ENCODE assay signal across 8 cellular contexts in the genomic region with DNA sequence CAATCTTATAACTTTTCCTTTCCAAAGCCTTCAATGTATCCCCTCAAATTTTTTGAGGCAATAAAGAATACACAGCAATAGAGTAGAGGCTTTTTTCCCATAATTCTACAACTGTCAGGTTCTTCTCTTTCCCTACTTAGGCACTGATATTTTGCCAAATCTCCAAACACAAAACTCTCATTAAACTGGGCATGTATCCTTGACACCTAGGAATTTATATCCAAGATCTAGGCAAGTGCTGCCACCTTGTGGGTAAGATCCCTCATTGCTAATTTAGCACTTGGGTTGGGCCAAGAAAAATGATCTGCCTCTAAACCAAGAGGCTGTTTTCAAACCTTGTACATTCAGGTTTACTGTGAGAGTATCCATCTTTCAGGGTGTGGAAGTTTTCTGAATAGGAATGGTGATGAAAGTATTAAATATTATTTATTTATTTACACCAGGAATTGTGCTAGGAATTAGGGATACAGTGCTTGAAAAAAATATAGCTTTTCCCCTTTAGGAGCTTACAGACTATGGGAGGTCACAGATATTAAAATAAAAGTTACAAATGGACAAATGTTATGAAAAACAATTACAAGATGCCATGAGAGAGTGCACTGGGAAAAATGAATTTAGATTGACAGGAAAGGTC.
A peak's percentile ranks its signal among the peaks of the same experiment; 100 is the strongest.
DNase-seq lines count a peak whose midpoint lies in the region; ATAC-seq and TF ChIP-seq lines count a peak whose summit lies in the region.

No MANE protein-coding gene starts in this region.

- in situ Hi-C loops in HAP-1 (cut with MboI; ENCODE audit: low sequenced_read_pairs) = loop anchor here (10.0 kb wide), 1 partner anchor 151 kb away; no protein-coding TSS in a partner anchor

- no peaks in the 10 kb centered on the region for H3K9me3 ChIP-seq in HAP-1

- peak; percentile 90 for TF ChIP-seq CTCF in fibroblast of pulmonary artery (IDR thresholded peaks at IDR 0.05; ENCODE audit: low read length, missing control alignments)

- no peaks in the 10 kb centered on the region for H3K27me3 ChIP-seq in HAP-1 (ENCODE audit: low read depth)

- peaks cover 12% of the 10 kb centered on the region for H3K36me3 ChIP-seq in HAP-1 (replicated peaks)

- peaks cover 5% of the 10 kb centered on the region for H3K4me1 ChIP-seq in HAP-1

- DNase-seq in CD1c-positive myeloid dendritic cell (ENCODE audit: extremely low spot score) (peak; percentile 73), HAP-1 (ENCODE audit: low spot score in 2 of 2) (peak; percentile 47 to 74), NCI-H774 (lab: John Stamatoyannopoulos, UW) (peak; percentile 38), fibroblast of pulmonary artery (ENCODE audit: low read depth) (peak; percentile 77), non-pigmented ciliary epithelial cell (ENCODE audit: low read depth) (peak; percentile 15)
- DNase-seq in activated T-cell treated with anti-CD3 and anti-CD28 coated beads, Interleukin-2, amount 50 U/mL, for 48 hours = peak; percentile 47 to 56

- no peak for ATAC-seq in GM21723 (IDR thresholded peaks at IDR 0.05; ENCODE audit: unreplicated experiment)
- no peak for ATAC-seq in GM18861 (IDR thresholded peaks at IDR 0.05; ENCODE audit: unreplicated experiment)

- H3K4me3 ChIP-seq in HAP-1 = no peak overlapping the region
- no peak overlapping the region for H3K4me3 ChIP-seq in fibroblast of pulmonary artery (replicated peaks; ENCODE audit: low read depth, low read length)

Comparison
In these comparisons a context has a peak if more than half of its experiments do, and no peak if none do; other contexts are left out.
1. DNase-seq: peak in every context shown above with its lines; median percentile 77 in fibroblast of pulmonary artery; 73 in CD1c-positive myeloid dendritic cell; 60 in HAP-1; 52 in activated T-cell treated with anti-CD3 and anti-CD28 coated beads, Interleukin-2, amount 50 U/mL, for 48 hours; 38 in NCI-H774; 15 in non-pigmented ciliary epithelial cell.